Comparison of ENCODE assay signal across 11 cellular contexts in the genomic region with DNA sequence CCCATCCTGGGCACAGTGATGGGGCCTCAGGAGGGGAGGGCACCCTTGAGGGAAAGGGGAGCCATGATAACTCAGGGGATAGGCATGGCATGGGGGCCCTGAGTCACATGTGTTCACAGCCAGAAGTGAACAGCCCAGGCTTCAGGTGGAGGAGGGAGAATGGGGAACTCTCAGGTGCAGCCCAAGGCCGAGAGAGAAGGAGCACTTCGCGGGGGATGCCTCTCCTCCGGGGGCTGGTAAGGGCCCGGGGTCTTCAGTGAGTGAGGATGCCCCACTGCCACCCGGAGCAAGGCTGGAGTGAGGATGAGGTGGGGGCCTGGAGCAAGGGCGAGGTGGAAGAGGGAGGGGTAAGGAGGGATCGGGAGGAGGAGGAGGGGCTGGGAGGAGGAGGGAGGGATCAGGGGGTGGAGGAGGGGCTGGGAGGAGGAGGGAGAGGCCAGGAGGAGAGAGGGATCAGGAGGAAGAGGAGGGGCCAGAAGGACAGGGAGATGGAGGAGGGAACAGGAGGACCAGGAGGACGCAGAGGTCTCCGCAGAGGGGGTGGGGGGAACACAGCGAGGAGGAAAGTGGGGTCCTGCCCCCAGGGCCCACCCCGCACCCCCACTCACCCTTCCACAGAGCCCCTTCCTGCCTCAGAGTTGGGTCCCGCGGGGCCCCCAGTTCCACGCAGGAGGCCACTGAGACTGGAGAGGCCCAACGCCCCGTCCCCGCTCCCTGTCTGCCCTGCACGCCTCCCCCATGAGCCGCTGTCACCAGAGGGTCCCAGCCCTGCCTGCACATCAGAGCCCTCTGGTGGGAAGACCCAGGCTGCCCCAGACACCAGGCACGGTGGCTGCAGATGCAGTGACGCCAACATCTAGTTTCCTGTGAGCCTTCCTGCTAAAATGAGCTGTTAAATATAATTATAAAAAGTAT. TPM values are rescaled to one million over a fixed set of nuclear protein-coding genes. Genes with fewer than 3 reads are reported as not detected.
DNase-seq lines count a peak whose midpoint lies in the region; ATAC-seq and TF ChIP-seq lines count a peak whose summit lies in the region.
"Had no signal": no experiment of that assay in that cellular context is flagged by ENCODE, and none has a peak within 500 bp of the region (broad histone marks: within the 10 kb centered on the region; RNA-seq: fewer than 3 reads in every experiment).

No MANE protein-coding gene starts in this region.

- POLR2A ChIA-PET in activated CD4-positive, alpha-beta memory T cell treated with anti-CD3 and anti-CD28 coated beads, Interleukin-2, amount 10 ng/mL, durations not matched to agents 7 days and 5 days (lab: Charles Lee), result no interaction called here
- POLR2A ChIA-PET in activated CD4-positive, alpha-beta memory T cell treated with anti-CD3 and anti-CD28 coated beads for 36 hours (lab: Charles Lee), result no interaction called here
- POLR2A ChIA-PET in OCI-LY7 (lab: Charles Lee), result no interaction called here

- H4K20me1 ChIP-seq in OCI-LY7 (ENCODE audit: insufficient read depth, low read length), result no peaks in the 10 kb centered on the region

- H3K4me3 ChIP-seq in OCI-LY7 (ENCODE audit: low read depth, low read length, poor library complexity, severe bottlenecking), result no peak overlapping the region

- intact Hi-C loops in activated CD4-positive, alpha-beta memory T cell treated with anti-CD3 and anti-CD28 coated beads for 36 hours (cut with micrococcal nuclease), result no loop called here
- intact Hi-C loops in OCI-LY7 (cut with micrococcal nuclease; ENCODE audit: unreplicated experiment), result no loop called here

- H3K9me3 Mint-ChIP-seq in activated CD4-positive, alpha-beta memory T cell treated with anti-CD3 and anti-CD28 coated beads, Interleukin-2, amount 10 ng/mL, durations not matched to agents 7 days and 5 days, result peaks cover 4% of the 10 kb centered on the region
- peaks cover 3% of the 10 kb centered on the region for H3K9me3 Mint-ChIP-seq in activated CD4-positive, alpha-beta memory T cell treated with anti-CD3 and anti-CD28 coated beads for 36 hours

- no peak overlapping the region for H3K4me3 Mint-ChIP-seq in activated CD4-positive, alpha-beta memory T cell treated with anti-CD3 and anti-CD28 coated beads, Interleukin-2, amount 10 ng/mL, durations not matched to agents 7 days and 5 days
- no peak overlapping the region for H3K4me3 Mint-ChIP-seq in activated CD4-positive, alpha-beta memory T cell treated with anti-CD3 and anti-CD28 coated beads for 36 hours

- H3K4me1 Mint-ChIP-seq in activated CD4-positive, alpha-beta memory T cell treated with anti-CD3 and anti-CD28 coated beads, Interleukin-2, amount 10 ng/mL, durations not matched to agents 7 days and 5 days, result peaks cover 79% of the 10 kb centered on the region
- H3K4me1 Mint-ChIP-seq in activated CD4-positive, alpha-beta memory T cell treated with anti-CD3 and anti-CD28 coated beads for 36 hours (ENCODE audit: low read depth), result peaks cover 55% of the 10 kb centered on the region

- TF ChIP-seq CTCF in OCI-LY7 (conservative IDR thresholded peaks at IDR 0.05; ENCODE audit: low read length) (peak; percentile 43), foreskin keratinocyte (conservative IDR thresholded peaks at IDR 0.05) (no peak)

- H3K27ac ChIP-seq in OCI-LY7 (ENCODE audit: low read depth, low read length, poor library complexity, severe bottlenecking), result no peak overlapping the region
- no peak overlapping the region for H3K27ac ChIP-seq in foreskin keratinocyte
- H3K27ac ChIP-seq: RWPE1 had no signal

- H3K9me2 ChIP-seq in OCI-LY7 (ENCODE audit: insufficient read depth, low read length), result no peaks in the 10 kb centered on the region

- peak overlapping the region; percentile 75 for H3K27ac Mint-ChIP-seq in activated CD4-positive, alpha-beta memory T cell treated with anti-CD3 and anti-CD28 coated beads, Interleukin-2, amount 10 ng/mL, durations not matched to agents 7 days and 5 days
- no peak overlapping the region for H3K27ac Mint-ChIP-seq in activated CD4-positive, alpha-beta memory T cell treated with anti-CD3 and anti-CD28 coated beads for 36 hours

- BruUV-seq in OCI-LY7 (replicated peaks; lab: Mats Ljungman, UMichigan), result no TSS peak

- H3K36me3 Mint-ChIP-seq in activated CD4-positive, alpha-beta memory T cell treated with anti-CD3 and anti-CD28 coated beads, Interleukin-2, amount 10 ng/mL, durations not matched to agents 7 days and 5 days (ENCODE audit: low read depth), result peaks cover 9% of the 10 kb centered on the region
- peaks cover 3% of the 10 kb centered on the region for H3K36me3 Mint-ChIP-seq in activated CD4-positive, alpha-beta memory T cell treated with anti-CD3 and anti-CD28 coated beads for 36 hours

- in situ Hi-C loops in KBM-7 (cut with MboI; ENCODE audit: low pct_unique_long_range_greater_than_20kb, low sequenced_read_pairs), result no loop called here

- no peaks in the 10 kb centered on the region for H3K9me3 ChIP-seq in OCI-LY7 (ENCODE audit: low read length)

- DNase-seq in activated CD4-positive, alpha-beta memory T cell treated with anti-CD3 and anti-CD28 coated beads, Interleukin-2, amount 10 ng/mL, durations not matched to agents 7 days and 5 days, result no peak
- DNase-seq in activated CD4-positive, alpha-beta memory T cell treated with anti-CD3 and anti-CD28 coated beads for 36 hours, result no peak
- DNase-seq in OCI-LY7 (ENCODE audit: low spot score), result peak; percentile 23
- DNase-seq in foreskin keratinocyte, result no peak
- peak; percentile 33 for DNase-seq in stimulated activated naive CD8-positive, alpha-beta T cell treated with anti-CD3 and anti-CD28 coated beads, Interleukin-15, Interleukin-2, amounts not matched to agents 100 U/mL and 50 U/mL, for 24 hours
- DNase-seq in NK-92 treated with Interleukin-12 subunit alpha and Interleukin-12 subunit beta, amount 100 ng/mL, for 24 hours (lab: John Stamatoyannopoulos, UW), result no peak
- no peak for DNase-seq in KBM-7
- no peak for DNase-seq in NCI-H446 treated with DMSO at 0.1 percent for 48 hours (lab: John Stamatoyannopoulos, UW)
- DNase-seq: DMS79, NCI-H446 had no signal

- peaks cover 27% of the 10 kb centered on the region for H3K4me1 ChIP-seq in OCI-LY7 (ENCODE audit: insufficient read depth, low read length, poor library complexity, severe bottlenecking)
- peaks cover 11% of the 10 kb centered on the region for H3K4me1 ChIP-seq in foreskin keratinocyte

- H3K27me3 ChIP-seq in foreskin keratinocyte, result no peaks in the 10 kb centered on the region

- H3K79me2 ChIP-seq in OCI-LY7 (ENCODE audit: insufficient read depth, low read depth, low read length), result no peaks in the 10 kb centered on the region

- no peaks in the 10 kb centered on the region for H3K36me3 ChIP-seq in OCI-LY7 (ENCODE audit: insufficient read depth, low read length)

- H3K4me2 ChIP-seq in OCI-LY7 (ENCODE audit: low read length), result no peak overlapping the region

- CTCF ChIA-PET in activated CD4-positive, alpha-beta memory T cell treated with anti-CD3 and anti-CD28 coated beads, Interleukin-2, amount 10 ng/mL, durations not matched to agents 7 days and 5 days (lab: Charles Lee), result interaction anchor here (0.6 to 1.0 kb wide), 3 partner anchors 21 to 23 kb away, joined by 3 read pairs; no protein-coding TSS in a partner anchor
- CTCF ChIA-PET in activated CD4-positive, alpha-beta memory T cell treated with anti-CD3 and anti-CD28 coated beads for 36 hours (lab: Charles Lee), result no interaction called here
- CTCF ChIA-PET in OCI-LY7 (lab: Charles Lee; ENCODE audit: unreplicated experiment), result interaction anchor here (0.7 kb wide), 1 partner anchor 9 kb away, joined by 3 read pairs; no protein-coding TSS in a partner anchor

- ATAC-seq in foreskin keratinocyte, result peak; percentile 58
- ATAC-seq in stimulated activated naive CD8-positive, alpha-beta T cell treated with anti-CD3 and anti-CD28 coated beads, Interleukin-15, Interleukin-2, amounts not matched to agents 100 U/mL and 50 U/mL, for 24 hours, result no peak

- no peaks in the 10 kb centered on the region for H3K27me3 Mint-ChIP-seq in activated CD4-positive, alpha-beta memory T cell treated with anti-CD3 and anti-CD28 coated beads, Interleukin-2, amount 10 ng/mL, durations not matched to agents 7 days and 5 days
- H3K27me3 Mint-ChIP-seq in activated CD4-positive, alpha-beta memory T cell treated with anti-CD3 and anti-CD28 coated beads for 36 hours, result no peaks in the 10 kb centered on the region

- H2AFZ ChIP-seq in OCI-LY7 (ENCODE audit: low read length), result no peak overlapping the region

RNA-seq across cellular contexts. Expression of gene RAMP1, which starts 42.8 kb away (rescaled TPM):
- 1 to 10 TPM; 8.1 to 9.6 TPM for total RNA-seq in activated CD4-positive, alpha-beta memory T cell treated with anti-CD3 and anti-CD28 coated beads, Interleukin-2, amount 10 ng/mL, durations not matched to agents 7 days and 5 days
- total RNA-seq in activated CD4-positive, alpha-beta memory T cell treated with anti-CD3 and anti-CD28 coated beads for 36 hours, result under 1 TPM; 0.77 to 0.97 TPM
- total RNA-seq in OCI-LY7 (2014; rRNA removed; shearing (Covaris generic)), result not detected in 2 replicates
- total RNA-seq in OCI-LY7 (2022), result 0.42 TPM in 1 of 2 replicates, not detected in the other
- 3.4 and 4.3 TPM in 2 replicates for total RNA-seq in foreskin keratinocyte
- polyA plus RNA-seq in foreskin keratinocyte, result 5.4 and 7.4 TPM in 2 replicates

Comparison
In these comparisons a context has a peak if more than half of its experiments do, and no peak if none do; other contexts are left out.
1. DNase-seq: peak in OCI-LY7 (single experiment) and stimulated activated naive CD8-positive, alpha-beta T cell treated with anti-CD3 and anti-CD28 coated beads, Interleukin-15, Interleukin-2, amounts not matched to agents 100 U/mL and 50 U/mL, for 24 hours (single experiment); none in activated CD4-positive, alpha-beta memory T cell treated with anti-CD3 and anti-CD28 coated beads, Interleukin-2, amount 10 ng/mL, durations not matched to agents 7 days and 5 days (single experiment), activated CD4-positive, alpha-beta memory T cell treated with anti-CD3 and anti-CD28 coated beads for 36 hours (single experiment), foreskin keratinocyte (0 of 2), NK-92 treated with Interleukin-12 subunit alpha and Interleukin-12 subunit beta, amount 100 ng/mL, for 24 hours (single experiment), KBM-7 (single experiment) and NCI-H446 treated with DMSO at 0.1 percent for 48 hours (single experiment).